ENCODE assay signal across 7 cellular contexts in genomic region chr10:30639946-30640786, GRCh38. TPM values are rescaled to one million over a fixed set of nuclear protein-coding genes. Genes with fewer than 3 reads are reported as not detected.
DNase-seq lines count a peak whose midpoint lies in the region; ATAC-seq and TF ChIP-seq lines count a peak whose summit lies in the region.

No MANE protein-coding gene starts in this region.

- ATAC-seq in naive B cell (ENCODE audit: low read depth in 2 of 2) (peak in 1 of 2 donors; percentile 20), GM18868 (IDR thresholded peaks at IDR 0.05; ENCODE audit: unreplicated experiment) (no peak), GM21447 (IDR thresholded peaks at IDR 0.05; ENCODE audit: unreplicated experiment) (no peak)

- H3K27me3 Mint-ChIP-seq in naive B cell: peaks cover 29 to 58% (median 40%) of the 10 kb centered on the region in 3 donors

- peak; percentile 94 for TF ChIP-seq CTCF in epithelial cell of esophagus (IDR thresholded peaks at IDR 0.05; ENCODE audit: insufficient read depth, low read depth, low read length, missing control alignments)

- H3K4me3 ChIP-seq in epithelial cell of esophagus (ENCODE audit: low read length): no peak overlapping the region

- H3K27ac Mint-ChIP-seq in naive B cell: no peak overlapping the region

- DNase-seq in DMS53 (lab: John Stamatoyannopoulos, UW) (peak; percentile 75), HCEC 1CT (peak; percentile 73), RPMI8226 (peak; percentile 46), epithelial cell of esophagus (ENCODE audit: low read depth) (peak; percentile 69), naive B cell (peak; percentile 26)

- H3K9me3 Mint-ChIP-seq in naive B cell: no peaks in the 10 kb centered on the region

- H3K4me3 Mint-ChIP-seq in naive B cell: no peak overlapping the region

- no peaks in the 10 kb centered on the region for H3K4me1 Mint-ChIP-seq in naive B cell

- no peaks in the 10 kb centered on the region for H3K36me3 Mint-ChIP-seq in naive B cell

RNA-seq across cellular contexts. Expression of gene LYZL2, which starts 10.6 kb away (rescaled TPM):
- not detected for polyA plus RNA-seq in naive B cell (ENCODE audit: low read depth in 6 of 6)
